In genomic region chr7:135326636-135327280, GRCh38 we compare ENCODE assay signal across 17 cellular contexts.
DNase-seq lines count a peak whose midpoint lies in the region; ATAC-seq, FAIRE-seq and TF ChIP-seq lines count a peak whose summit lies in the region.
"Had no signal": no experiment of that assay in that cellular context is flagged by ENCODE, and none has a peak within 500 bp of the region (broad histone marks: within the 10 kb centered on the region; RNA-seq: fewer than 3 reads in every experiment).

No MANE protein-coding gene starts in this region.

- TF ChIP-seq CTCF in GM12878 (IDR thresholded peaks at IDR 0.05 in 2 of 3, conservative IDR thresholded peaks at IDR 0.05 in 1 of 3; ENCODE audit: control insufficient read depth in 2 of 3, extremely low read depth in 1 of 3, insufficient read depth in 1 of 3, low read depth in 3 of 3, low read length in 3 of 3) (no peak), ascending aorta (IDR thresholded peaks at IDR 0.05) (no peak)

- H3K27me3 ChIP-seq in GM12878 (replicated peaks in 1 of 2; ENCODE audit: control insufficient read depth in 2 of 2, insufficient read depth in 2 of 2, low read length in 1 of 2) (no peaks in the 10 kb centered on the region; a peak in 2 of 4 replicates), ascending aorta (no peaks in the 10 kb centered on the region)
- H3K27me3 ChIP-seq: stomach, vagina had no signal

- SMC1A ChIA-PET in GM12878 (lab: Charles Lee; ENCODE audit: uncharacterized antibody, unreplicated experiment), result interaction anchor here (0.6 to 1.7 kb wide), 4 partner anchors 9 to 53 kb away, joined by 3 to 6 read pairs (median 4); no protein-coding TSS in a partner anchor

- H3K4me3 ChIP-seq in GM12878, result no peak overlapping the region
- no peak overlapping the region for H3K4me3 ChIP-seq in ascending aorta
- H3K4me3 ChIP-seq: stomach, vagina had no signal

- TF ChIP-seq RAD21 in GM12878 (IDR thresholded peaks at IDR 0.05; ENCODE audit: insufficient read depth, low read depth, low read length), result no peak

- no peak overlapping the region for H2AFZ ChIP-seq in GM12878 (ENCODE audit: control insufficient read depth, low read depth, low read length)

- H4K20me1 ChIP-seq in GM12878 (ENCODE audit: control insufficient read depth, insufficient read depth), result no peaks in the 10 kb centered on the region

- ATAC-seq in GM12878 (no peak), HG03442 (IDR thresholded peaks at IDR 0.05; ENCODE audit: unreplicated experiment) (no peak), GM21367 (IDR thresholded peaks at IDR 0.05; ENCODE audit: unreplicated experiment) (no peak)
- ATAC-seq: esophagus mucosa, left ventricle myocardium superior had no signal

- CTCF ChIA-PET in GM12878 (lab: Yijun Ruan, JAX), result interaction anchor here (1.0 kb wide), 2 partner anchors 9 to 46 kb away, joined by 3 to 6 read pairs; no protein-coding TSS in a partner anchor

- no TSS peak for BruUV-seq in GM12878 (replicated peaks; lab: Mats Ljungman, UMichigan)

- H3K4me1 ChIP-seq in GM12878 (ENCODE audit: control insufficient read depth, insufficient read depth, low read length) (no peaks in the 10 kb centered on the region), ascending aorta (no peaks in the 10 kb centered on the region)
- H3K4me1 ChIP-seq: vagina had no signal

- intact Hi-C loops in GM12878 (cut with micrococcal nuclease; ENCODE audit: unreplicated experiment) (no loop called here), ascending aorta (cut with DNase I) (no loop called here)

- H3K79me2 ChIP-seq in GM12878 (ENCODE audit: control insufficient read depth, insufficient read depth, low read length), result no peaks in the 10 kb centered on the region

- H3K9me3 ChIP-seq in GM12878 (replicated peaks; ENCODE audit: control insufficient read depth, insufficient read depth, low read length) (no peaks in the 10 kb centered on the region; the same call in 2 of the 3 replicates), ascending aorta (no peaks in the 10 kb centered on the region)
- H3K9me3 ChIP-seq: stomach, vagina had no signal

- H3K36me3 ChIP-seq in GM12878 (ENCODE audit: control insufficient read depth in 2 of 2, insufficient read depth in 2 of 2, low read length in 1 of 2) (no peaks in the 10 kb centered on the region), ascending aorta (no peaks in the 10 kb centered on the region)
- H3K36me3 ChIP-seq: stomach, vagina had no signal

- POLR2A ChIA-PET in GM12878 (lab: Charles Lee), result no interaction called here

- FAIRE-seq in GM12878 (lab: Jason Lieb, UNC), result peak; percentile 47

- no peak overlapping the region for H3K27ac ChIP-seq in GM12878 (ENCODE audit: control insufficient read depth, insufficient read depth)
- H3K27ac ChIP-seq in ascending aorta, result no peak overlapping the region
- H3K27ac ChIP-seq: stomach, vagina had no signal

- DNase-seq in EH (ENCODE audit: low read depth) (peak; percentile 16), NCI-H2081 treated with DMSO at 0.1 percent for 48 hours (lab: John Stamatoyannopoulos, UW) (peak; percentile 34), GM12878 (ENCODE audit: low read depth, low spot score) (no peak), kidney tubule cell (ENCODE audit: low spot score) (peak; percentile 80), ascending aorta (ENCODE audit: low spot score in 2 of 2) (no peak)
- DNase-seq: activated CD4-positive, alpha-beta memory T cell treated with anti-CD3 and anti-CD28 coated beads, Interleukin-2, amount 10 ng/mL, durations not matched to agents 7 days and 5 days; amniotic stem cell; C1 segment of cervical spinal cord; KG1; left ventricle myocardium superior; NCI-H187; stimulated activated CD4-positive, alpha-beta T cell treated with anti-CD3 and anti-CD28 coated beads, Interleukin-12 subunit alpha, Interleukin-12 subunit beta, amount 100 ng/mL, for 4 hours; stomach had no signal

- RAD21 ChIA-PET in GM12878 (lab: Charles Lee; ENCODE audit: unreplicated experiment), result no interaction called here

- in situ Hi-C loops in GM12878 (cut with MboI), result no loop called here

- H3K9ac ChIP-seq in GM12878 (ENCODE audit: control insufficient read depth, insufficient read depth, low read length), result no peak overlapping the region

- no peak for TF ChIP-seq POLR2A in GM12878 (IDR thresholded peaks at IDR 0.05; ENCODE audit: low read depth, low read length)

- H3K4me2 ChIP-seq in GM12878 (ENCODE audit: control insufficient read depth, insufficient read depth), result no peak overlapping the region

- no peak for TF ChIP-seq EP300 in GM12878 (IDR thresholded peaks at IDR 0.05; ENCODE audit: borderline replicate concordance in 1 of 2, control insufficient read depth in 1 of 2, low read depth in 2 of 2, low read length in 2 of 2)

TF ChIP-seq in GM12878, 131 proteins besides CTCF, POLR2A, EP300 and RAD21 (continues in another document):
- TF ChIP-seq MYB (IDR thresholded peaks at IDR 0.05; ENCODE audit: borderline replicate concordance, low read depth, low read length) (no peak), BCL3 (IDR thresholded peaks at IDR 0.05; ENCODE audit: borderline replicate concordance, insufficient read depth, low read depth, low read length, poor library complexity, severe bottlenecking) (no peak), CUX1 (IDR thresholded peaks at IDR 0.05; ENCODE audit: insufficient replicate concordance, low read depth, low read length) (no peak), FOXM1 (IDR thresholded peaks at IDR 0.05; ENCODE audit: low read depth, low read length) (no peak), MXI1 (IDR thresholded peaks at IDR 0.05; ENCODE audit: low read depth, low read length) (no peak), MAX (IDR thresholded peaks at IDR 0.05; ENCODE audit: low read depth, low read length) (no peak), NFYA (IDR thresholded peaks at IDR 0.05; ENCODE audit: borderline replicate concordance, low read depth, low read length) (no peak), USF1 (IDR thresholded peaks at IDR 0.05; ENCODE audit: borderline replicate concordance, extremely low read length, insufficient read depth, low read depth, low read length) (no peak), SRF (IDR thresholded peaks at IDR 0.05; ENCODE audit: low read depth in 2 of 2, low read length in 2 of 2) (no peak), SMARCA5 (IDR thresholded peaks at IDR 0.05) (no peak)

Comparison
In these comparisons a context has a peak if more than half of its experiments do, and no peak if none do; other contexts are left out.
1. DNase-seq: peak in EH (single experiment), NCI-H2081 treated with DMSO at 0.1 percent for 48 hours (single experiment) and kidney tubule cell (single experiment); none in GM12878 (single experiment) and ascending aorta (0 of 2).